ENCODE assay signal across 10 cellular contexts in the genomic region with DNA sequence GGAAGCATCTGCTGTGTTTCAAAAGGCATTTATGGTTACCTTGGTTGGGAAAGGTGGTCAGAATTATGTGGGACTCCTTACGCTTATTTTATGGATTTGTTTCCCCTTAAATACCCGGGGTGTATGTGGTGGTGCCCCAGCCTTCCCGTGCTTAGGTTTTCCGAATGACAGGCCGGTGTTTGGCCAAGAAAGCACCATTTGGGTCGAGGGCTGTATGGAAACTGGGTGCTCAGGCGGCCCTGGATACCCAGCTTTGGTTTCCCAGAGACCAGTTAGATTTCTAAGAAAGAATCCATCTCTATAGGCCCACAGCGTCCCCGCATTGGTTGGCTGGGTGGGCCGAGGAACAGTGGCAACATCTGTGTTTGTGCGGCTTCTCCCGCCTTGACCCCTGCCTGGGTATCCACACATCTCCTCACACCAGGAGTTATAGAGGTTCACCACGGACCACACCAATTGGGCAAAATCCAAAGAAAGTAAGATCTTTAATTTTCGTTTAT. TPM values are rescaled to one million over a fixed set of nuclear protein-coding genes. Genes with fewer than 3 reads are reported as not detected.
DNase-seq lines count a peak whose midpoint lies in the region; ATAC-seq, FAIRE-seq and TF ChIP-seq lines count a peak whose summit lies in the region.
"Had no signal": no experiment of that assay in that cellular context is flagged by ENCODE, and none has a peak within 500 bp of the region (broad histone marks: within the 10 kb centered on the region; RNA-seq: fewer than 3 reads in every experiment).

No MANE protein-coding gene starts in this region.

- H2AK9ac ChIP-seq in IMR-90 (replicated peaks; ENCODE audit: low read depth, low read length, poor library complexity), result peak overlapping the region; percentile 5

- DNase-seq in IMR-90 (no peak), endodermal cell (no peak), natural killer cell (no peak), urothelium cell line (ENCODE audit: low spot score) (no peak), midbrain (lab: John Stamatoyannopoulos, UW) (no peak), inferior parietal cortex (ENCODE audit: extremely low spot score) (no peak)
- DNase-seq: foreskin melanocyte, NCI-H187 treated with DMSO at 0.1 percent for 48 hours had no signal

- H3K27ac ChIP-seq in ACC112 (ENCODE audit: low read depth, low read length), result no peak overlapping the region
- H3K27ac ChIP-seq in IMR-90 (ENCODE audit: insufficient read depth, low read length), result peak overlapping the region; percentile 14; the same call in 1 of the 2 replicates
- no peak overlapping the region for H3K27ac ChIP-seq in endodermal cell (ENCODE audit: low read depth, low read length)

- H3K27me3 Mint-ChIP-seq in endodermal cell (ENCODE audit: insufficient read depth) (peaks cover 63% of the 10 kb centered on the region), natural killer cell (ENCODE audit: low read depth in 2 of 2) (peaks cover 23 to 29% of the 10 kb centered on the region in 2 donors)

- H2BK5ac ChIP-seq in IMR-90 (ENCODE audit: low read depth, low read length, poor library complexity, severe bottlenecking), result no peak overlapping the region

- peak overlapping the region; percentile 55 for H3K23ac ChIP-seq in IMR-90 (ENCODE audit: low read depth, low read length)

- no peak for TF ChIP-seq POLR2A in IMR-90 (IDR thresholded peaks at IDR 0.05; ENCODE audit: low read depth, low read length)

- POLR2A ChIA-PET in IMR-90 (lab: Charles Lee; ENCODE audit: unreplicated experiment), result no interaction called here

- peak overlapping the region; percentile 100 for H3K4me2 ChIP-seq in IMR-90 (ENCODE audit: low read depth, low read length)

- H4K91ac ChIP-seq in IMR-90 (ENCODE audit: insufficient read depth, low read depth, low read length), result peak overlapping the region; percentile 34

- H2AFZ ChIP-seq in ACC112 (ENCODE audit: low read length, unreplicated experiment), result peak overlapping the region; percentile 70
- peak overlapping the region; percentile 94 for H2AFZ ChIP-seq in IMR-90 (replicated peaks; ENCODE audit: low read length, poor library complexity)

- peak overlapping the region; percentile 27; the same call in 1 of the 2 replicates for H4K5ac ChIP-seq in IMR-90 (ENCODE audit: low read depth, low read length)

- H3K36me3 ChIP-seq in ACC112 (ENCODE audit: insufficient read depth, low read length) (no peaks in the 10 kb centered on the region), IMR-90 (ENCODE audit: control insufficient read depth, insufficient read depth, low read length) (no peaks in the 10 kb centered on the region), endodermal cell (ENCODE audit: control insufficient read depth, insufficient read depth, low read length) (no peaks in the 10 kb centered on the region)

- H2BK120ac ChIP-seq in IMR-90 (ENCODE audit: low read depth, low read length), result peak overlapping the region; percentile 65

- peak overlapping the region; percentile 8 to 60 for H4K8ac ChIP-seq in IMR-90 (ENCODE audit: low read depth in 2 of 2, low read length in 2 of 2)

- in situ Hi-C loops in IMR-90 (cut with MboI; ENCODE audit: low sequenced_read_pairs), result no loop called here

- H3K9me3 Mint-ChIP-seq in endodermal cell (no peaks in the 10 kb centered on the region), natural killer cell (no peaks in the 10 kb centered on the region)

- no peaks in the 10 kb centered on the region for H4K20me1 ChIP-seq in IMR-90 (ENCODE audit: insufficient read depth, low read length)

- H3K4me1 Mint-ChIP-seq in endodermal cell, result peaks cover 5% of the 10 kb centered on the region
- peaks cover 0 to 4% of the 10 kb centered on the region in 2 donors for H3K4me1 Mint-ChIP-seq in natural killer cell

- H3K27me3 ChIP-seq in ACC112 (ENCODE audit: insufficient read depth, low read length), result no peaks in the 10 kb centered on the region
- no peaks in the 10 kb centered on the region for H3K27me3 ChIP-seq in IMR-90 (ENCODE audit: control insufficient read depth, insufficient read depth, low read length)
- H3K27me3 ChIP-seq in endodermal cell (ENCODE audit: control insufficient read depth, insufficient read depth, low read length, poor library complexity, severe bottlenecking), result peaks cover 68% of the 10 kb centered on the region

- H3K4me3 ChIP-seq in ACC112 (ENCODE audit: low read depth, low read length) (peak overlapping the region; percentile 92), IMR-90 (ENCODE audit: insufficient read depth, low read depth, low read length) (peak overlapping the region; percentile 72), endodermal cell (ENCODE audit: low read length) (peak overlapping the region; percentile 80)

- peak overlapping the region; percentile 45 for H2AK5ac ChIP-seq in IMR-90 (ENCODE audit: low read depth, low read length)

- peaks cover 14 to 55% of the 10 kb centered on the region in 2 experiments for H3K79me1 ChIP-seq in IMR-90 (ENCODE audit: low read depth in 1 of 2, low read length in 2 of 2)

- H2BK15ac ChIP-seq in IMR-90 (ENCODE audit: low read depth, low read length), result peak overlapping the region; percentile 4; the same call in 1 of the 3 replicates

- peak overlapping the region; percentile 51 for H3K4me3 Mint-ChIP-seq in endodermal cell
- peak overlapping the region; percentile 76 for H3K4me3 Mint-ChIP-seq in natural killer cell

- no peak for TF ChIP-seq RAD21 in IMR-90 (IDR thresholded peaks at IDR 0.05; ENCODE audit: low read length)

- FAIRE-seq in urothelium cell line (lab: Jason Lieb, UNC), result no peak

- H3K36me3 Mint-ChIP-seq in endodermal cell (ENCODE audit: low read depth), result no peaks in the 10 kb centered on the region
- no peaks in the 10 kb centered on the region for H3K36me3 Mint-ChIP-seq in natural killer cell

- no TSS peak for BruUV-seq in IMR-90 (replicated peaks; lab: Mats Ljungman, UMichigan)

- TF ChIP-seq CTCF in IMR-90 (conservative IDR thresholded peaks at IDR 0.05; ENCODE audit: low read depth, low read length) (no peak), endodermal cell (conservative IDR thresholded peaks at IDR 0.05) (no peak), natural killer cell (IDR thresholded peaks at IDR 0.05) (no peak)

- peak overlapping the region; percentile 12; the same call in 1 of the 2 replicates for H3K56ac ChIP-seq in IMR-90 (ENCODE audit: extremely low read depth, insufficient read depth, low read length)

- H3K9me3 ChIP-seq in IMR-90 (ENCODE audit: control insufficient read depth, insufficient read depth, low read length) (no peaks in the 10 kb centered on the region), endodermal cell (ENCODE audit: control insufficient read depth, low read length) (no peaks in the 10 kb centered on the region)

- H3K18ac ChIP-seq in IMR-90 (ENCODE audit: low read depth, low read length), result peak overlapping the region; percentile 14; the same call in 1 of the 2 replicates

- dilution Hi-C loops in IMR-90 (cut with HindIII; ENCODE audit: low sequenced_read_pairs, unreplicated experiment), result no loop called here

- H3K27ac Mint-ChIP-seq in endodermal cell, result no peak overlapping the region
- no peak overlapping the region for H3K27ac Mint-ChIP-seq in natural killer cell

- H3K14ac ChIP-seq in IMR-90 (replicated peaks; ENCODE audit: low read depth, low read length), result peak overlapping the region; percentile 65

- WGBS in IMR-90 (ENCODE audit: extremely low coverage in 2 of 2, insufficient read length in 1 of 2), 2 experiments, result 67% methylated on average over 1 of the region's 14 CpGs; no CpG with 5 or more reads in 1 of the 2 experiments
- WGBS in endodermal cell (ENCODE audit: insufficient coverage in 1 of 2, insufficient read length in 1 of 2), 2 experiments, result 82 to 92% methylated on average over 12 to 14 of the region's 14 CpGs

- H3K9me1 ChIP-seq in IMR-90 (ENCODE audit: insufficient read depth, low read length), result peaks cover 3% of the 10 kb centered on the region; the same call in 1 of the 2 replicates

- H3K4me1 ChIP-seq in ACC112 (ENCODE audit: control insufficient read depth, insufficient read depth, low read length, unreplicated experiment) (peaks cover 45% of the 10 kb centered on the region), IMR-90 (ENCODE audit: control insufficient read depth, insufficient read depth, low read length) (peaks cover 3% of the 10 kb centered on the region; the same call in 1 of the 2 replicates), endodermal cell (ENCODE audit: control insufficient read depth, insufficient read depth, low read length) (no peaks in the 10 kb centered on the region)

- H3K4ac ChIP-seq in IMR-90 (ENCODE audit: low read depth, low read length), result peak overlapping the region; percentile 53

- H3K9ac ChIP-seq in IMR-90 (ENCODE audit: low read depth, low read length) (peak overlapping the region; percentile 52; the same call in 1 of the 2 replicates), endodermal cell (ENCODE audit: extremely low read depth, low read length, poor library complexity, severe bottlenecking) (no peak overlapping the region)

- peak overlapping the region; percentile 10 for H2BK20ac ChIP-seq in IMR-90 (ENCODE audit: low read depth, low read length)

- CTCF ChIA-PET in IMR-90 (lab: Yijun Ruan, JAX), result interaction anchor here (0.6 to 1.0 kb wide), 2 partner anchors 67 to 765 kb away, joined by 3 read pairs; no protein-coding TSS in a partner anchor

- intact Hi-C loops in IMR-90 (cut with micrococcal nuclease) (loop anchor here (5.0 kb wide), 1 partner anchor 65 kb away; no protein-coding TSS in a partner anchor), natural killer cell (cut with micrococcal nuclease) (loop anchor here (10.0 kb wide), 1 partner anchor 68 kb away; no protein-coding TSS in a partner anchor)

- H3K79me2 ChIP-seq in ACC112 (ENCODE audit: control insufficient read depth, insufficient read depth, low read length, unreplicated experiment), result peaks cover 58% of the 10 kb centered on the region

- ATAC-seq in IMR-90 (ENCODE audit: low read depth), result no peak
- ATAC-seq in natural killer cell, result no peak
- no peak for ATAC-seq in HG02973 (IDR thresholded peaks at IDR 0.05; ENCODE audit: unreplicated experiment)

TF ChIP-seq in IMR-90, 13 proteins besides CTCF, POLR2A, EP300 and RAD21:
- TF ChIP-seq MXI1 (IDR thresholded peaks at IDR 0.05; ENCODE audit: borderline replicate concordance, low read depth, low read length) (no peak), MAFK (IDR thresholded peaks at IDR 0.05; ENCODE audit: low read depth, low read length) (no peak), SMC3 (IDR thresholded peaks at IDR 0.05; ENCODE audit: low read depth, low read length) (no peak), MAZ (IDR thresholded peaks at IDR 0.05; ENCODE audit: borderline replicate concordance, low read depth, low read length) (no peak), NFE2L2 (IDR thresholded peaks at IDR 0.05; ENCODE audit: low read depth, low read length) (no peak), CHD1 (IDR thresholded peaks at IDR 0.05; ENCODE audit: low read depth, low read length) (no peak)

RNA-seq across cellular contexts. Expression of gene ARHGEF28, which starts 0.9 kb away (rescaled TPM):
- total RNA-seq in IMR-90 (2012; rRNA removed) (13.9 and 16.0 TPM in 2 replicates), endodermal cell (1 to 10 TPM in 1 of 2 donors, under 1 TPM in 1; 0.92 to 1.2 TPM), natural killer cell (1 to 10 TPM; 2.3 to 7.1 (median 5.8) TPM)
- 3.6 TPM in 2 replicates for polyA plus RNA-seq in IMR-90 (2012; rRNA removed)
- polyA plus RNA-seq in IMR-90 (2012; cell fraction: cytosol; rRNA removed), result 1.3 and 1.6 TPM in 2 replicates
- 9.9 and 15.0 TPM in 2 replicates for polyA plus RNA-seq in IMR-90 (2012; cell fraction: nucleus; rRNA removed; ENCODE audit: low replicate concordance)
- 1.5 TPM for polyA plus RNA-seq in endodermal cell (2013, experiment 1 of 2)
- 0.83 TPM for polyA plus RNA-seq in endodermal cell (2013, experiment 2 of 2)
